20 cellular contexts compared by ENCODE assay signal in genomic region chr7:158416283-158416933, GRCh38.
A peak's percentile ranks its signal among the peaks of the same experiment; 100 is the strongest.
DNase-seq lines count a peak whose midpoint lies in the region; ATAC-seq and TF ChIP-seq lines count a peak whose summit lies in the region.
"Had no signal": no experiment of that assay in that cellular context is flagged by ENCODE, and none has a peak within 500 bp of the region (broad histone marks: within the 10 kb centered on the region; RNA-seq: fewer than 3 reads in every experiment).

No MANE protein-coding gene starts in this region.

- no peaks in the 10 kb centered on the region for H3K27me3 ChIP-seq in Peyer's patch
- H3K27me3 ChIP-seq in stomach, result no peaks in the 10 kb centered on the region
- H3K27me3 ChIP-seq: BLaER1 treated with 17β-estradiol and CSF1 and Interleukin-3, amounts not matched to agents 10 nM and 100 nM; SJSA1 had no signal

- TF ChIP-seq POLR2A in Peyer's patch (IDR thresholded peaks at IDR 0.05) (no peak), stomach (IDR thresholded peaks at IDR 0.05) (no peak)

- TF ChIP-seq CTCF in Peyer's patch (IDR thresholded peaks at IDR 0.05) (no peak), stomach (IDR thresholded peaks at IDR 0.05) (no peak)

- H3K9me3 ChIP-seq in Peyer's patch, result no peaks in the 10 kb centered on the region
- H3K9me3 ChIP-seq in stomach, result no peaks in the 10 kb centered on the region
- H3K9me3 ChIP-seq: SJSA1 had no signal

- H3K27ac ChIP-seq in Peyer's patch, result no peak overlapping the region
- H3K27ac ChIP-seq in stomach, result no peak overlapping the region
- H3K27ac ChIP-seq: BLaER1 treated with 17β-estradiol and CSF1 and Interleukin-3, amounts not matched to agents 10 nM and 100 nM; HL-60; SJSA1 had no signal

- WGBS in stomach, 5 donors, result 66 to 74% (median 69%) methylated on average over 4 to 5 of the region's 5 CpGs

- ATAC-seq in GM19467 (IDR thresholded peaks at IDR 0.05; ENCODE audit: unreplicated experiment) (no peak), HG02938 (IDR thresholded peaks at IDR 0.05; ENCODE audit: unreplicated experiment) (no peak)

- peak; percentile 30 for DNase-seq in NCI-H510A treated with DMSO at 0.1 percent for 48 hours (lab: John Stamatoyannopoulos, UW)
- DNase-seq in NCI-H510A (lab: John Stamatoyannopoulos, UW), result no peak
- DNase-seq in Peyer's patch, result peak in 2 of 3 donors; percentile 18 to 27
- DNase-seq in mesenteric fat pad (ENCODE audit: low spot score), result peak; percentile 16
- DNase-seq in stomach, result peak; percentile 24
- no peak for DNase-seq in NCI-H2196 treated with DMSO at 0.1 percent for 48 hours (lab: John Stamatoyannopoulos, UW; ENCODE audit: unreplicated experiment)
- DNase-seq: DMS 273 treated with DMSO at 0.1 percent for 48 hours; H9; KG1; NCI-H1092; NCI-H1930; NCI-H2171 treated with DMSO at 0.1 percent for 48 hours; NCI-H526 treated with DMSO at 0.1 percent for 48 hours; NK-92 treated with Interleukin-12 subunit alpha and Interleukin-12 subunit beta, amount 100 ng/mL, for 24 hours; OCI-M1 had no signal

- H3K4me1 ChIP-seq in Peyer's patch (no peaks in the 10 kb centered on the region), stomach (no peaks in the 10 kb centered on the region)
- H3K4me1 ChIP-seq: BLaER1 treated with 17β-estradiol and CSF1 and Interleukin-3, amounts not matched to agents 10 nM and 100 nM had no signal

- TF ChIP-seq EP300 in stomach (IDR thresholded peaks at IDR 0.05), result no peak

- H3K4me3 ChIP-seq in Peyer's patch (no peak overlapping the region), stomach (no peak overlapping the region)
- H3K4me3 ChIP-seq: BLaER1 treated with 17β-estradiol and CSF1 and Interleukin-3, amounts not matched to agents 10 nM and 100 nM; SJSA1 had no signal

- intact Hi-C loops in stomach (cut with DNase I; ENCODE audit: low total_unique reads), result no loop called here

- H3K36me3 ChIP-seq in Peyer's patch (no peaks in the 10 kb centered on the region), stomach (no peaks in the 10 kb centered on the region)
- H3K36me3 ChIP-seq: BLaER1 treated with 17β-estradiol and CSF1 and Interleukin-3, amounts not matched to agents 10 nM and 100 nM; SJSA1 had no signal

Comparison
In these comparisons a context has a peak if more than half of its experiments do, and no peak if none do; other contexts are left out.
1. DNase-seq: peak in NCI-H510A treated with DMSO at 0.1 percent for 48 hours (single experiment), Peyer's patch (2 of 3), mesenteric fat pad (single experiment) and stomach (single experiment); none in NCI-H510A (single experiment) and NCI-H2196 treated with DMSO at 0.1 percent for 48 hours (single experiment).